Comparison of ENCODE assay signal across 15 cellular contexts in genomic region chrX:30521440-30522182, GRCh38. TPM values are rescaled to one million over a fixed set of nuclear protein-coding genes. Genes with fewer than 3 reads are reported as not detected.
A peak's percentile ranks its signal among the peaks of the same experiment; 100 is the strongest.
DNase-seq lines count a peak whose midpoint lies in the region; ATAC-seq and TF ChIP-seq lines count a peak whose summit lies in the region.
"Had no signal": no experiment of that assay in that cellular context is flagged by ENCODE, and none has a peak within 500 bp of the region (broad histone marks: within the 10 kb centered on the region; RNA-seq: fewer than 3 reads in every experiment).

No MANE protein-coding gene starts in this region.

- no peaks in the 10 kb centered on the region for H3K36me3 ChIP-seq in cardiac muscle cell
- H3K36me3 ChIP-seq in heart right ventricle: no peaks in the 10 kb centered on the region
- no peaks in the 10 kb centered on the region for H3K36me3 ChIP-seq in adipocyte (ENCODE audit: control insufficient read depth, insufficient read depth, low read length, severe bottlenecking)
- H3K36me3 ChIP-seq in smooth muscle cell (ENCODE audit: low read depth): no peaks in the 10 kb centered on the region
- H3K36me3 ChIP-seq in esophagus squamous epithelium: no peaks in the 10 kb centered on the region
- H3K36me3 ChIP-seq: pancreas, thyroid gland had no signal

- H3K9ac ChIP-seq in adipocyte (ENCODE audit: low read length): no peak overlapping the region
- H3K9ac ChIP-seq in smooth muscle cell (ENCODE audit: low read depth): no peak overlapping the region

- no peaks in the 10 kb centered on the region for H3K27me3 ChIP-seq in cardiac muscle cell
- peaks cover 0 to 11% (median 0%) of the 10 kb centered on the region in 7 donors for H3K27me3 ChIP-seq in heart right ventricle
- no peaks in the 10 kb centered on the region for H3K27me3 ChIP-seq in adipocyte (replicated peaks; ENCODE audit: control insufficient read depth, insufficient read depth, low read length)
- no peaks in the 10 kb centered on the region for H3K27me3 ChIP-seq in foreskin keratinocyte
- no peaks in the 10 kb centered on the region for H3K27me3 ChIP-seq in smooth muscle cell (ENCODE audit: low read depth)
- H3K27me3 ChIP-seq in esophagus squamous epithelium: no peaks in the 10 kb centered on the region
- H3K27me3 ChIP-seq: thyroid gland had no signal

- no peaks in the 10 kb centered on the region for H4K20me1 ChIP-seq in smooth muscle cell (ENCODE audit: low read depth)

- no peak for ATAC-seq in heart right ventricle
- peak; percentile 80 for ATAC-seq in foreskin keratinocyte
- no peak for ATAC-seq in HG02973 (IDR thresholded peaks at IDR 0.05; ENCODE audit: unreplicated experiment)
- ATAC-seq: pancreas, Right ventricle myocardium inferior had no signal

- no peaks in the 10 kb centered on the region for H3K79me2 ChIP-seq in smooth muscle cell (ENCODE audit: low read depth)

- H2AFZ ChIP-seq in smooth muscle cell (ENCODE audit: low read depth): no peak overlapping the region

- H3F3A ChIP-seq in smooth muscle cell (ENCODE audit: low read depth): no peaks in the 10 kb centered on the region

- DNase-seq in cardiac muscle cell (ENCODE audit: low read depth in 1 of 2, low spot score in 1 of 2): peak; percentile 13 to 49
- DNase-seq in heart right ventricle: no peak
- DNase-seq in adipocyte (ENCODE audit: low read depth): peak; percentile 76
- DNase-seq in foreskin keratinocyte: peak; percentile 49 to 71
- no peak for DNase-seq in smooth muscle cell (lab: John Stamatoyannopoulos, UW; ENCODE audit: unreplicated experiment)
- no peak for DNase-seq in DMS79 treated with DMSO at 0.1 percent for 48 hours (lab: John Stamatoyannopoulos, UW)
- DNase-seq in esophagus squamous epithelium (lab: John Stamatoyannopoulos, UW): no peak
- DNase-seq: activated CD4-positive, alpha-beta memory T cell treated with anti-CD3 and anti-CD28 coated beads for 36 hours; NCI-H1436 treated with DMSO at 0.1 percent for 48 hours; pancreas; thyroid gland had no signal

- H3K4me2 ChIP-seq in smooth muscle cell: no peak overlapping the region

- intact Hi-C loops in heart right ventricle (cut with DNase I): loop anchor here in 1 of 10 donors (5.0 kb wide), 1 partner anchor 1404 kb away; no protein-coding TSS in a partner anchor
- intact Hi-C loops in esophagus squamous epithelium (cut with DNase I): no loop called here

- H3K4me1 ChIP-seq in cardiac muscle cell (ENCODE audit: low read depth) (no peaks in the 10 kb centered on the region), heart right ventricle (no peaks in the 10 kb centered on the region), adipocyte (ENCODE audit: control insufficient read depth, insufficient read depth, low read length) (peaks cover 14% of the 10 kb centered on the region), foreskin keratinocyte (peaks cover 5% of the 10 kb centered on the region), smooth muscle cell (ENCODE audit: low read depth) (no peaks in the 10 kb centered on the region), esophagus squamous epithelium (no peaks in the 10 kb centered on the region)
- H3K4me1 ChIP-seq: pancreas, thyroid gland had no signal

- TF ChIP-seq CTCF in cardiac muscle cell (IDR thresholded peaks at IDR 0.05; ENCODE audit: low read depth, low read length) (no peak), heart right ventricle (IDR thresholded peaks at IDR 0.05) (no peak), foreskin keratinocyte (conservative IDR thresholded peaks at IDR 0.05) (no peak), smooth muscle cell (IDR thresholded peaks at IDR 0.05; ENCODE audit: borderline replicate concordance, insufficient read depth, poor library complexity, severe bottlenecking) (no peak), esophagus squamous epithelium (IDR thresholded peaks at IDR 0.05) (no peak)

- WGBS in heart right ventricle, 2 donors: 50 to 58% methylated on average over 4 of the region's 4 CpGs
- WGBS in smooth muscle cell (ENCODE audit: low lambda C conversion rate): 44% methylated on average over 4 of the region's 4 CpGs
- WGBS in esophagus squamous epithelium, 2 donors: 66 to 68% methylated on average over 4 of the region's 4 CpGs

- H3K9me3 ChIP-seq in cardiac muscle cell (ENCODE audit: low read depth): no peaks in the 10 kb centered on the region
- no peaks in the 10 kb centered on the region for H3K9me3 ChIP-seq in heart right ventricle
- H3K9me3 ChIP-seq in adipocyte (ENCODE audit: control insufficient read depth, low read length): no peaks in the 10 kb centered on the region
- H3K9me3 ChIP-seq in smooth muscle cell (replicated peaks; ENCODE audit: low read depth): no peaks in the 10 kb centered on the region
- H3K9me3 ChIP-seq in esophagus squamous epithelium: no peaks in the 10 kb centered on the region
- H3K9me3 ChIP-seq: pancreas, thyroid gland had no signal

- no peak for TF ChIP-seq POLR2A in esophagus squamous epithelium (IDR thresholded peaks at IDR 0.05)

- no peak overlapping the region for H3K4me3 ChIP-seq in cardiac muscle cell
- H3K4me3 ChIP-seq in heart right ventricle: no peak overlapping the region
- no peak overlapping the region for H3K4me3 ChIP-seq in adipocyte (ENCODE audit: low read length)
- no peak overlapping the region for H3K4me3 ChIP-seq in smooth muscle cell
- H3K4me3 ChIP-seq in esophagus squamous epithelium: no peak overlapping the region
- H3K4me3 ChIP-seq: pancreas, thyroid gland had no signal

- H3K27ac ChIP-seq in cardiac muscle cell (no peak overlapping the region), heart right ventricle (no peak overlapping the region), foreskin keratinocyte (no peak overlapping the region), smooth muscle cell (ENCODE audit: low read depth) (peak overlapping the region; percentile 44), esophagus squamous epithelium (no peak overlapping the region)
- H3K27ac ChIP-seq: pancreas, thyroid gland had no signal

RNA-seq across cellular contexts. Expression of gene TASL, which starts 56.0 kb away (rescaled TPM):
- total RNA-seq in cardiac muscle cell: not detected in 2 replicates
- not detected in 2 replicates for polyA plus RNA-seq in cardiac muscle cell
- total RNA-seq in heart right ventricle: 1 to 10 TPM in 1 of 10 donors, under 1 TPM in 8, not detected in 1; 0.16 to 2.6 (median 0.35) TPM
- under 1 TPM in 1 of 2 donors, not detected in 1; 0.12 TPM for polyA plus RNA-seq in heart right ventricle
- not detected in 2 replicates for total RNA-seq in foreskin keratinocyte
- polyA plus RNA-seq in foreskin keratinocyte: not detected in 2 replicates
- total RNA-seq in smooth muscle cell: not detected in 2 replicates
- polyA plus RNA-seq in smooth muscle cell: not detected in 2 replicates
- total RNA-seq in esophagus squamous epithelium: 1 to 10 TPM in 1 of 4 donors, under 1 TPM in 2, not detected in 1; 0.31 to 1.6 (median 0.57) TPM
- total RNA-seq: lung microvascular endothelial cell, NCI-H460 had no signal

Comparison
In these comparisons a context has a peak if more than half of its experiments do, and no peak if none do; other contexts are left out.
1. DNase-seq: peak in cardiac muscle cell (2 of 2), adipocyte (single experiment) and foreskin keratinocyte (2 of 2); none in heart right ventricle (0 of 2), smooth muscle cell (single experiment), DMS79 treated with DMSO at 0.1 percent for 48 hours (single experiment) and esophagus squamous epithelium (single experiment).